Comparison of ENCODE assay signal across 1 cellular context in the genomic region with DNA sequence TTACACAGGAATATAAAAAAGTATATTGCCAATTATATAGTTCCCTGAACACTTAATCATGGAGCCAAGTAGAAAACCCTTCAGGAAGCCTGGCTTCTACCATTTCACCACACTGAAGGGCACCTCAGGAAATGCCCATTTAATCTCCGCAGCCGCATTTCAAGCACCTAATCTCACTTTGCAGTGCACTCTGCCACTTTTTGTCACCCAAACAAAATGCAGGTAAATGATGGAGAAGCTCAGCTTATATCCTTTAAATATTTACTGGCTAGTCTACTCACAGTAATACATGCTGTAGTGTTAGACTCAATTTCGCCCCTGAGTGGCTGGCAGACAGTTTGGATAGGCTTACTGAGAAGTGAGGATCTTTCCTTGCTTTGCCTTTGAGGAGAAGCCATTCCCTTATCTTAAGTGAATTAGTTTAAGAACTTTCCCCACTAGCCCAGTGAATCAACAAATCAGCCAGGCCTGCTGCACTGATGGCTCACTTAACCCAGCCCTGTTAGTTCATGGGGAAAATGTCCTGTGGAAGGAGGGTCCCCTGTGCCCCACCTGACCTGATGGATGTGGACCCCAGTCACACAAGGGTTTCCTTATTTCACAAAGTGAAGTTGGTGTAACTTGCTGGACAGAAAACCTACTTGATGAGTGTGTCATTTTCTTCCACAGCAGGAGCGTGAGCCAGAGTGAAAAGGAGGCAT.
TF ChIP-seq lines count a peak whose summit lies in the region.

No MANE protein-coding gene starts in this region.

TF ChIP-seq in GM23338, 12 proteins besides CTCF, POLR2A, EP300 and RAD21 (continued from another document):
- TF ChIP-seq, protein P1, sequence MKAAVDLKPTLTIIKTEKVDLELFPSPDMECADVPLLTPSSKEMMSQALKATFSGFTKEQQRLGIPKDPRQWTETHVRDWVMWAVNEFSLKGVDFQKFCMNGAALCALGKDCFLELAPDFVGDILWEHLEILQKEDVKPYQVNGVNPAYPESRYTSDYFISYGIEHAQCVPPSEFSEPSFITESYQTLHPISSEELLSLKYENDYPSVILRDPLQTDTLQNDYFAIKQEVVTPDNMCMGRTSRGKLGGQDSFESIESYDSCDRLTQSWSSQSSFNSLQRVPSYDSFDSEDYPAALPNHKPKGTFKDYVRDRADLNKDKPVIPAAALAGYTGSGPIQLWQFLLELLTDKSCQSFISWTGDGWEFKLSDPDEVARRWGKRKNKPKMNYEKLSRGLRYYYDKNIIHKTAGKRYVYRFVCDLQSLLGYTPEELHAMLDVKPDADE (IDR thresholded peaks at IDR 0.05), result no peak
